29 cellular contexts compared by ENCODE assay signal in genomic region chr10:22545643-22546042, GRCh38.
"Had no signal": no experiment of that assay in that cellular context is flagged by ENCODE, and none has a peak within 500 bp of the region (broad histone marks: within the 10 kb centered on the region; RNA-seq: fewer than 3 reads in every experiment).

No MANE protein-coding gene starts in this region.

- H3K4me1 Mint-ChIP-seq: activated B cell treated with CpG ODN at 0.5 μM for 24 hours had no signal

- H3K4me3 Mint-ChIP-seq: activated B cell treated with CpG ODN at 0.5 μM for 24 hours; activated CD4-positive, alpha-beta T cell treated with anti-CD3 and anti-CD28 coated beads for 36 hours; activated naive CD4-positive, alpha-beta T cell treated with anti-CD3 and anti-CD28 coated beads for 36 hours; activated T-cell treated with anti-CD3 and anti-CD28 coated beads, Interleukin-2, amount 50 U/mL, for 4 hours; T-helper 1 cell treated with Interleukin-12 subunit alpha and Interleukin-12 subunit beta and Interleukin-4 antibody, amounts not matched to agents 30 μg/mL and 1 μg/mL, for 36 hours had no signal

- H3K27ac ChIP-seq: colonic mucosa, esophagus squamous epithelium, gastroesophageal sphincter, tibial artery had no signal

- H3K9me3 ChIP-seq: colonic mucosa, esophagus squamous epithelium, gastroesophageal sphincter, tibial artery had no signal

- H3K9me3 Mint-ChIP-seq: activated B cell treated with CpG ODN at 0.5 μM for 24 hours; activated naive CD4-positive, alpha-beta T cell treated with anti-CD3 and anti-CD28 coated beads for 36 hours; activated T-cell treated with anti-CD3 and anti-CD28 coated beads, Interleukin-2, amount 50 U/mL, for 4 hours; T-helper 1 cell treated with Interleukin-12 subunit alpha and Interleukin-12 subunit beta and Interleukin-4 antibody, amounts not matched to agents 30 μg/mL and 1 μg/mL, for 36 hours had no signal

- H3K27ac Mint-ChIP-seq: activated B cell treated with CpG ODN at 0.5 μM for 24 hours; activated naive CD4-positive, alpha-beta T cell treated with anti-CD3 and anti-CD28 coated beads for 36 hours; progenitor cell of endocrine pancreas; T-helper 1 cell treated with Interleukin-12 subunit alpha and Interleukin-12 subunit beta and Interleukin-4 antibody, amounts not matched to agents 30 μg/mL and 1 μg/mL, for 36 hours had no signal

- H3K4me3 ChIP-seq: colonic mucosa, dorsolateral prefrontal cortex, esophagus squamous epithelium, gastroesophageal sphincter, tibial artery had no signal

- ATAC-seq: activated CD4-positive, alpha-beta T cell treated with anti-CD3 and anti-CD28 coated beads for 36 hours; activated T-cell treated with anti-CD3 and anti-CD28 coated beads, Interleukin-2, amount 50 U/mL, for 4 hours; gastroesophageal sphincter; left ventricle myocardium superior had no signal

- H3K4me1 ChIP-seq: colonic mucosa, esophagus squamous epithelium, gastroesophageal sphincter, tibial artery had no signal

- H3K27me3 ChIP-seq: colonic mucosa, dorsolateral prefrontal cortex, esophagus squamous epithelium, gastroesophageal sphincter, tibial artery had no signal

- FAIRE-seq: bronchial epithelial cell, islet of Langerhans had no signal

- DNase-seq: activated B cell treated with CpG ODN at 0.5 μM for 24 hours; activated CD4-positive, alpha-beta T cell treated with anti-CD3 and anti-CD28 coated beads for 36 hours; activated CD4-positive, alpha-beta T cell treated with anti-CD3 and anti-CD28 coated beads, Interleukin-2, amount 50 U/mL, for 4 hours; activated CD8-positive, alpha-beta memory T cell treated with anti-CD3 and anti-CD28 coated beads for 24 hours; activated CD8-positive, alpha-beta memory T cell treated with anti-CD3 and anti-CD28 coated beads, Interleukin-2, amount 50 U/mL, for 4 hours; activated effector memory CD4-positive, alpha-beta T cell treated with Interleukin-2 at 50 U/mL for 16 hours; activated naive CD4-positive, alpha-beta T cell treated with anti-CD3 and anti-CD28 coated beads for 36 hours; activated T-cell treated with anti-CD3 and anti-CD28 coated beads, Interleukin-2, amount 50 U/mL, for 4 hours; amygdala; colonic mucosa; dorsolateral prefrontal cortex; esophagus squamous epithelium; head of caudate nucleus; hypothalamus; left ventricle myocardium superior; mammary epithelial cell; midbrain; retina; stimulated activated CD4-positive, alpha-beta T cell treated with anti-CD3 and anti-CD28 coated beads, Interleukin-2, amount 100 ng/mL, for 48 hours; stimulated activated CD8-positive, alpha-beta memory T cell treated with anti-CD3 and anti-CD28 coated beads, Interleukin-4, amount 100 ng/mL, for 48 hours; stimulated activated naive CD4-positive, alpha-beta T cell; substantia nigra; T1000; tibial artery had no signal

- H3K36me3 ChIP-seq: colonic mucosa had no signal

- H3K27me3 Mint-ChIP-seq: activated B cell treated with CpG ODN at 0.5 μM for 24 hours; activated CD4-positive, alpha-beta T cell treated with anti-CD3 and anti-CD28 coated beads for 36 hours; progenitor cell of endocrine pancreas had no signal
